Comparison of ENCODE assay signal across 12 cellular contexts in the genomic region with DNA sequence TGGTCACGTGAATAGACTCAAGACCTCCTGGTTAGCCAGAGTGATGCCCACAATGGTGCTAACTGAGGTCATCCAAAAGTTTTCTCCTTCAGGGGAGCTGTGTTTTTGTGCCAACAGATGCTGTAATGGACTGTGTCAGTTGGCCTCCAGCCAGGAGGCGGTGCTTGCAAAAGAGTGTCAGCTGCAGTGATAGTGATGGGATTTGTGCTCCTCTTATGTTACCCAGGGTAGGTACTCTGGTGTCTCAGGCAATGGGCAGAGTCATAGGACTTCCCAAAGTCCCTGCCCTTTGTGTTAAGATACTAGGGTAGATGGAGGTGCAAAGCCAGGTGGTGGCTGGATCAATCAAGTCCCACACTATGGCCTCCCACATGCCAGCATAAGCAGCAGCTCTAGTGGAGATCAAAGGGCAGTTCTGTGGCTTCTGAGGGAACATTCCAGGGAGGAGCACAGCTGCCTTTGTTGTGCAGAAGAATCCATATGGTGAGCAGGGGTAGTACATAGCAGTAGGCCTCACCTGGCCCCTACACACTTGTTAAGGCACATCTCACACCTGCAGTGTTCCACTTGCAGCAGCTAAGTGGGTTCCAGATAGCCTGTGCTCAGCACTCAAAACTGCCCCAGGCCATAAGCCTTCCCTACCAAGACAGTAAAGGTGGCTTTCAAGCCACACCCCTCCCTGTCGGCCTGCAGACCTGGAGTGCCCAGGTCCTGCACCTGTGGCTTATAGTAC. TPM values are rescaled to one million over a fixed set of nuclear protein-coding genes. Genes with fewer than 3 reads are reported as not detected.
DNase-seq lines count a peak whose midpoint lies in the region; ATAC-seq, FAIRE-seq and TF ChIP-seq lines count a peak whose summit lies in the region.
"Had no signal": no experiment of that assay in that cellular context is flagged by ENCODE, and none has a peak within 500 bp of the region (broad histone marks: within the 10 kb centered on the region; RNA-seq: fewer than 3 reads in every experiment).

No MANE protein-coding gene starts in this region.

- no peaks in the 10 kb centered on the region for H3K36me3 Mint-ChIP-seq in GM23338 (ENCODE audit: low read depth)

- WGBS in K562 (ENCODE audit: insufficient coverage, low coverage, missing lambda C conversion rate) = 34% methylated on average over 3 of the region's 3 CpGs

- H3K4me1 ChIP-seq in GM23338 (ENCODE audit: insufficient read depth) = peaks cover 16% of the 10 kb centered on the region
- no peaks in the 10 kb centered on the region for H3K4me1 ChIP-seq in K562 (replicated peaks in 1 of 2; ENCODE audit: control insufficient read depth in 2 of 2, insufficient read depth in 2 of 2, low read length in 2 of 2)
- peaks cover 3% of the 10 kb centered on the region for H3K4me1 ChIP-seq in mucosa of descending colon (ENCODE audit: low read depth)

- H3K9me3 Mint-ChIP-seq in GM23338 = no peaks in the 10 kb centered on the region
- H3K9me3 Mint-ChIP-seq: IgD-negative memory B cell had no signal

- no peak overlapping the region for H3K4me3 Mint-ChIP-seq in GM23338
- H3K4me3 Mint-ChIP-seq: IgD-negative memory B cell had no signal

- no peaks in the 10 kb centered on the region for H3K36me3 ChIP-seq in GM23338 (ENCODE audit: insufficient read depth)
- H3K36me3 ChIP-seq in K562 (ENCODE audit: control insufficient read depth, insufficient read depth, low read length) = no peaks in the 10 kb centered on the region
- no peaks in the 10 kb centered on the region for H3K36me3 ChIP-seq in mucosa of descending colon (ENCODE audit: low read depth)

- TF ChIP-seq RAD21 in K562 (CRISPR knock-in tag; conservative IDR thresholded peaks at IDR 0.05 in 1 of 2, IDR thresholded peaks at IDR 0.05 in 1 of 2) = no peak

- ATAC-seq in GM23338 = peak; percentile 79
- ATAC-seq in K562 = peak; percentile 40
- ATAC-seq in mucosa of descending colon = peak; percentile 94
- ATAC-seq in HG03521 (IDR thresholded peaks at IDR 0.05; ENCODE audit: unreplicated experiment) = no peak

- no peak overlapping the region for H2AFZ ChIP-seq in GM23338
- no peak overlapping the region for H2AFZ ChIP-seq in K562 (ENCODE audit: low read depth, low read length)

- no peaks in the 10 kb centered on the region for H3K9me1 ChIP-seq in K562 (ENCODE audit: control insufficient read depth, insufficient read depth, low read length)

- TF ChIP-seq POLR2A in K562 (conservative IDR thresholded peaks at IDR 0.05) = no peak

- H3K27ac ChIP-seq in GM23338 (ENCODE audit: low read depth) (0 out of 2 replicates have a peak overlapping the region, but pooled peaks have one; percentile 6), K562 (ENCODE audit: extremely low read depth, low read depth, low read length) (no peak overlapping the region)
- H3K27ac ChIP-seq: dorsolateral prefrontal cortex had no signal

- H3K9me2 ChIP-seq in GM23338 (ENCODE audit: insufficient read depth) = peaks cover 7% of the 10 kb centered on the region; the same call in 1 of the 2 replicates

- peaks cover 5% of the 10 kb centered on the region for H3K27me3 Mint-ChIP-seq in GM23338 (ENCODE audit: insufficient read depth, low read depth, poor library complexity)
- H3K27me3 Mint-ChIP-seq: IgD-negative memory B cell had no signal

- no peak overlapping the region for H3K27ac Mint-ChIP-seq in GM23338
- H3K27ac Mint-ChIP-seq: IgD-negative memory B cell had no signal

- H3K79me2 ChIP-seq in GM23338 (replicated peaks; ENCODE audit: insufficient read depth) = no peaks in the 10 kb centered on the region
- no peaks in the 10 kb centered on the region for H3K79me2 ChIP-seq in K562 (ENCODE audit: control insufficient read depth, insufficient read depth, low read length)

- H3K4me2 ChIP-seq in GM23338 = 0 out of 2 replicates have a peak overlapping the region, but pooled peaks have one; percentile 21
- H3K4me2 ChIP-seq in K562 (ENCODE audit: insufficient read depth, low read length) = no peak overlapping the region

- no peak for FAIRE-seq in K562 (lab: Jason Lieb, UNC)
- FAIRE-seq: kidney had no signal

- CTCF ChIA-PET in K562 (lab: Yijun Ruan, JAX; ENCODE audit: low intra/inter-chr PET ratio) = no interaction called here

- H3K27me3 ChIP-seq in GM23338 (ENCODE audit: insufficient read depth) (peaks cover 22% of the 10 kb centered on the region), K562 (ENCODE audit: control insufficient read depth in 2 of 2, insufficient read depth in 2 of 2, low read length in 2 of 2) (no peaks in the 10 kb centered on the region)
- H3K27me3 ChIP-seq: dorsolateral prefrontal cortex had no signal

- H3K4me3 ChIP-seq in GM23338 = no peak overlapping the region
- H3K4me3 ChIP-seq in K562 = no peak overlapping the region
- H3K4me3 ChIP-seq in mucosa of descending colon = no peak overlapping the region
- H3K4me3 ChIP-seq: dorsolateral prefrontal cortex had no signal

- no peak for TF ChIP-seq EP300 in K562 (IDR thresholded peaks at IDR 0.05; ENCODE audit: low read length)

- in situ Hi-C loops in K562 (cut with MboI) = no loop called here

- H3K9ac ChIP-seq in K562 (ENCODE audit: insufficient read depth in 1 of 2, low read depth in 2 of 2, low read length in 2 of 2) = no peak overlapping the region

- no peaks in the 10 kb centered on the region for H3K9me3 ChIP-seq in K562 (replicated peaks; ENCODE audit: control insufficient read depth, insufficient read depth, low read depth, low read length)
- H3K9me3 ChIP-seq in mucosa of descending colon = no peaks in the 10 kb centered on the region

- no peaks in the 10 kb centered on the region for H3F3A ChIP-seq in GM23338 (replicated peaks; ENCODE audit: low read depth)

- TF ChIP-seq CTCF in GM23338 (conservative IDR thresholded peaks at IDR 0.05; ENCODE audit: low read depth in 2 of 2) (no peak), K562 (IDR thresholded peaks at IDR 0.05 in 2 of 3, conservative IDR thresholded peaks at IDR 0.05 in 1 of 3; ENCODE audit: insufficient read depth in 2 of 3, low read depth in 1 of 3, low read length in 3 of 3) (no peak), mucosa of descending colon (IDR thresholded peaks at IDR 0.05) (no peak)

- H3K4me1 Mint-ChIP-seq in GM23338 = peaks cover 37% of the 10 kb centered on the region

- peak; percentile 51 for DNase-seq in GM23338 (ENCODE audit: low spot score)
- peak; percentile 16 for DNase-seq in NCI-H2029 treated with DMSO at 0.1 percent for 48 hours (lab: John Stamatoyannopoulos, UW)
- peak in 1 of 4 experiments; percentile 9 for DNase-seq in K562 (ENCODE audit: extremely low read depth in 1 of 4, low spot score in 3 of 4)
- DNase-seq in mucosa of descending colon = peak in 2 of 3 donors; percentile 33 to 44
- DNase-seq in activated CD8-positive, alpha-beta memory T cell treated with anti-CD3 and anti-CD28 coated beads, Interleukin-2, amount 50 U/mL, for 4 hours = no peak
- DNase-seq in NCI-H1092 (lab: John Stamatoyannopoulos, UW) = no peak
- DNase-seq in stimulated activated CD4-positive, alpha-beta T cell treated with anti-CD3 and anti-CD28 coated beads, Interleukin-1b, Interleukin-23, amount 100 ng/mL, for 48 hours = no peak
- DNase-seq: dorsolateral prefrontal cortex, kidney, SIG-M5 had no signal

- H4K20me1 ChIP-seq in GM23338 (replicated peaks; ENCODE audit: insufficient read depth) = no peaks in the 10 kb centered on the region
- H4K20me1 ChIP-seq in K562 (replicated peaks; ENCODE audit: control insufficient read depth, insufficient read depth, low read length) = no peaks in the 10 kb centered on the region

- POLR2A ChIA-PET in K562 (lab: Yijun Ruan, JAX) = interaction anchor here (0.6 kb wide), 1 partner anchor 161 kb away, joined by 3 read pairs; no protein-coding TSS in a partner anchor

- intact Hi-C loops in K562 (cut with micrococcal nuclease) (no loop called here), mucosa of descending colon (cut with DNase I, micrococcal nuclease) (no loop called here)

- BruUV-seq in K562 (replicated peaks; lab: Mats Ljungman, UMichigan) = no TSS peak

RNA-seq across cellular contexts. Expression of a gene that starts 9.4 kb away (rescaled TPM):
- 31.8 and 34.6 TPM in 2 replicates for total RNA-seq in GM23338 (2014; rRNA removed; shearing (Covaris generic))
- polyA plus RNA-seq in GM23338 (2016; fragmentation: Nextera tagmentation; extraction: Ambion mirVana) (17.0 and 18.8 TPM in 2 replicates), K562 (2011; rRNA removed) (4.1 and 5.7 TPM in 2 replicates), K562 (2014; fragmentation: Illumina TruSeq; extraction: Trizol) (6.7 and 7.5 TPM in 2 replicates), K562 (2014; fragmentation: Nextera tagmentation; extraction: Ambion mirVana) (1 to 10 TPM in 1 of 2 experiments, under 1 TPM in 1; 0.99 to 2.2 TPM), K562 (2014; rRNA removed) (8.1 and 10.8 TPM in 2 replicates)
- 3.5 and 4.1 TPM in 2 replicates for total RNA-seq in K562 (2011; cell fraction: chromatin; rRNA removed; ENCODE audit: low replicate concordance)
- total RNA-seq in K562 (2011; cell fraction: nucleolus; rRNA removed) = 5.7 and 6.7 TPM in 2 replicates
- total RNA-seq in K562 (2011; cell fraction: nucleoplasm; rRNA removed) = 5.3 and 5.6 TPM in 2 replicates
- total RNA-seq in K562 (2014; rRNA removed) (7.2 and 9.7 TPM in 2 replicates), K562 (2014; rRNA removed; fragmentation: Illumina TruSeq; extraction: Trizol) (7.7 and 8.1 TPM in 2 replicates), K562 (2015; rRNA removed; fragmentation: Illumina TruSeq; extraction: Trizol) (7.8 TPM in 2 replicates), K562 (2021) (10.3 and 11.0 TPM in 2 replicates), mucosa of descending colon (10 to 100 TPM in 2 of 3 donors, 1 to 10 TPM in 1; 9.5 to 14.7 (median 12.9) TPM)
- 2.8 and 4.7 TPM in 2 replicates for polyA plus RNA-seq in K562 (2011; cell fraction: cytosol; rRNA removed)
- 1.7 and 2.5 TPM in 2 replicates for polyA plus RNA-seq in K562 (2011; cell fraction: nucleus; rRNA removed)
- polyA plus RNA-seq in K562 (2012) = 7.1 and 8.5 TPM in 2 replicates
- 2.6 and 3.1 TPM in 2 replicates for polyA minus RNA-seq in K562 (2011; rRNA and poly(A)+ RNA removed)
- 2.5 and 3.7 TPM in 2 replicates for polyA minus RNA-seq in K562 (2011; cell fraction: cytosol; rRNA and poly(A)+ RNA removed)
- polyA minus RNA-seq in K562 (2011; cell fraction: nucleus; rRNA and poly(A)+ RNA removed) = 3.8 and 4.3 TPM in 2 replicates

RNA-seq across cellular contexts. Expression of a gene that starts 31.3 kb away (rescaled TPM):
- total RNA-seq in GM23338 (2014; rRNA removed; shearing (Covaris generic)) = 5.0 and 6.7 TPM in 2 replicates
- polyA plus RNA-seq in GM23338 (2016; fragmentation: Nextera tagmentation; extraction: Ambion mirVana) (1.4 and 2.6 TPM in 2 replicates), K562 (2011; rRNA removed) (0.54 and 1.4 TPM in 2 replicates), K562 (2014; fragmentation: Illumina TruSeq; extraction: Trizol) (0.86 and 0.97 TPM in 2 replicates), K562 (2014; fragmentation: Nextera tagmentation; extraction: Ambion mirVana) (1 to 10 TPM in 1 of 2 experiments, under 1 TPM in 1; 0.77 to 1.1 TPM), K562 (2014; rRNA removed) (1.1 and 1.7 TPM in 2 replicates)
- total RNA-seq in K562 (2011; cell fraction: chromatin; rRNA removed; ENCODE audit: low replicate concordance) = 1.7 and 3.0 TPM in 2 replicates
- 2.5 and 2.6 TPM in 2 replicates for total RNA-seq in K562 (2011; cell fraction: nucleolus; rRNA removed)
- 3.0 and 6.0 TPM in 2 replicates for total RNA-seq in K562 (2011; cell fraction: nucleoplasm; rRNA removed)
- total RNA-seq in K562 (2014; rRNA removed) (1.2 and 2.7 TPM in 2 replicates), K562 (2014; rRNA removed; fragmentation: Illumina TruSeq; extraction: Trizol) (0.93 and 0.98 TPM in 2 replicates), K562 (2015; rRNA removed; fragmentation: Illumina TruSeq; extraction: Trizol) (1.4 and 1.8 TPM in 2 replicates), K562 (2021) (1.5 and 1.9 TPM in 2 replicates), mucosa of descending colon (1 to 10 TPM; 2.0 to 2.8 (median 2.5) TPM)
- polyA plus RNA-seq in K562 (2011; cell fraction: cytosol; rRNA removed) = 0.66 and 1.5 TPM in 2 replicates
- polyA plus RNA-seq in K562 (2011; cell fraction: nucleus; rRNA removed) = 0.94 and 1.7 TPM in 2 replicates
- 2.5 and 2.6 TPM in 2 replicates for polyA plus RNA-seq in K562 (2012)
- 1.1 and 1.3 TPM in 2 replicates for polyA minus RNA-seq in K562 (2011; rRNA and poly(A)+ RNA removed)
- polyA minus RNA-seq in K562 (2011; cell fraction: cytosol; rRNA and poly(A)+ RNA removed) = not detected in 2 replicates
- polyA minus RNA-seq in K562 (2011; cell fraction: nucleus; rRNA and poly(A)+ RNA removed) = 1.8 and 2.3 TPM in 2 replicates

Comparison
In these comparisons a context has a peak if more than half of its experiments do, and no peak if none do; other contexts are left out.
1. DNase-seq: peak in GM23338 (single experiment), NCI-H2029 treated with DMSO at 0.1 percent for 48 hours (single experiment) and mucosa of descending colon (2 of 3); none in activated CD8-positive, alpha-beta memory T cell treated with anti-CD3 and anti-CD28 coated beads, Interleukin-2, amount 50 U/mL, for 4 hours (single experiment), NCI-H1092 (single experiment) and stimulated activated CD4-positive, alpha-beta T cell treated with anti-CD3 and anti-CD28 coated beads, Interleukin-1b, Interleukin-23, amount 100 ng/mL, for 48 hours (single experiment).